In genomic region chr15:90046846-90047481, GRCh38 we compare ENCODE assay signal across 8 cellular contexts. TPM values are rescaled to one million over a fixed set of nuclear protein-coding genes. Genes with fewer than 3 reads are reported as not detected.
A peak's percentile ranks its signal among the peaks of the same experiment; 100 is the strongest.
DNase-seq lines count a peak whose midpoint lies in the region; ATAC-seq, FAIRE-seq and TF ChIP-seq lines count a peak whose summit lies in the region.

No MANE protein-coding gene starts in this region.

- H4K20me1 ChIP-seq in OCI-LY7 (ENCODE audit: insufficient read depth, low read length), result no peaks in the 10 kb centered on the region
- no peaks in the 10 kb centered on the region for H4K20me1 ChIP-seq in SK-N-SH (ENCODE audit: insufficient read depth)

- H3K9me2 ChIP-seq in OCI-LY7 (ENCODE audit: insufficient read depth, low read length) (no peaks in the 10 kb centered on the region), SK-N-SH (no peaks in the 10 kb centered on the region)

- FAIRE-seq in H54 (lab: Jason Lieb, UNC), result no peak

- H3K79me2 ChIP-seq in OCI-LY7 (ENCODE audit: insufficient read depth, low read depth, low read length) (no peaks in the 10 kb centered on the region), SK-N-SH (ENCODE audit: insufficient read depth) (no peaks in the 10 kb centered on the region)

- peaks cover 40% of the 10 kb centered on the region for H3K4me1 ChIP-seq in OCI-LY7 (ENCODE audit: insufficient read depth, low read length, poor library complexity, severe bottlenecking)
- peaks cover 40% of the 10 kb centered on the region for H3K4me1 ChIP-seq in lower lobe of right lung
- H3K4me1 ChIP-seq in SK-N-SH (ENCODE audit: control insufficient read depth in 1 of 2, insufficient read depth in 2 of 2, low read depth in 1 of 2, low read length in 1 of 2), result peaks cover 0 to 12% of the 10 kb centered on the region in 2 experiments; a peak in 1 of 4 replicates

- H3K9ac ChIP-seq in SK-N-SH, result no peak overlapping the region

- intact Hi-C loops in OCI-LY7 (cut with micrococcal nuclease; ENCODE audit: unreplicated experiment), result loop anchor here (1.0 kb wide), 1 partner anchor 12 kb away; no protein-coding TSS in a partner anchor
- intact Hi-C loops in lower lobe of right lung (cut with DNase I), result no loop called here

- H2AFZ ChIP-seq in OCI-LY7 (ENCODE audit: low read length) (peak overlapping the region; percentile 70), SK-N-SH (ENCODE audit: low read depth) (no peak overlapping the region)

- H3K4me3 ChIP-seq in OCI-LY7 (ENCODE audit: low read depth, low read length, poor library complexity, severe bottlenecking), result peak overlapping the region; percentile 50
- no peak overlapping the region for H3K4me3 ChIP-seq in lower lobe of right lung
- no peak overlapping the region for H3K4me3 ChIP-seq in SK-N-SH (ENCODE audit: low read depth in 2 of 2, low read length in 1 of 2)

- TF ChIP-seq POLR2A in H54 (IDR thresholded peaks at IDR 0.05; ENCODE audit: low read depth, low read length), result no peak

- DNase-seq in DMS53 (lab: John Stamatoyannopoulos, UW) (peak; percentile 96), OCI-LY7 (ENCODE audit: low spot score) (peak; percentile 85), lower lobe of right lung (peak; percentile 81), CD1c-positive myeloid dendritic cell (ENCODE audit: extremely low spot score) (no peak), SK-N-SH (no peak), H54 (ENCODE audit: insufficient read length, low spot score) (no peak)

- TF ChIP-seq EP300 in SK-N-SH (IDR thresholded peaks at IDR 0.05; ENCODE audit: borderline replicate concordance in 1 of 2, low read depth in 1 of 2, low read length in 1 of 2), result no peak

- H3K27ac ChIP-seq in OCI-LY7 (ENCODE audit: low read depth, low read length, poor library complexity, severe bottlenecking), result peak overlapping the region; percentile 77
- peak overlapping the region; percentile 78 for H3K27ac ChIP-seq in lower lobe of right lung
- H3K27ac ChIP-seq in SK-N-SH (ENCODE audit: low read depth in 2 of 2, low read length in 1 of 2), result no peak overlapping the region

- TF ChIP-seq CTCF in OCI-LY7 (conservative IDR thresholded peaks at IDR 0.05; ENCODE audit: low read length) (no peak), lower lobe of right lung (IDR thresholded peaks at IDR 0.05) (no peak), SK-N-SH (IDR thresholded peaks at IDR 0.05) (no peak)

- 87% methylated on average over 2 of the region's 14 CpGs for WGBS in SK-N-SH (ENCODE audit: low lambda C conversion rate)

- no peaks in the 10 kb centered on the region for H3F3A ChIP-seq in SK-N-SH (replicated peaks; ENCODE audit: insufficient read depth)

- ATAC-seq in GM21786 (IDR thresholded peaks at IDR 0.05; ENCODE audit: unreplicated experiment), result peak; percentile 74
- ATAC-seq in lower lobe of right lung, result peak; percentile 88 to 93
- no peak for ATAC-seq in GM21619 (IDR thresholded peaks at IDR 0.05; ENCODE audit: unreplicated experiment)

- POLR2A ChIA-PET in OCI-LY7 (lab: Charles Lee) (interaction anchor here (0.7 to 2.5 kb wide), 4 partner anchors 9 to 46 kb away, joined by 3 to 8 read pairs (median 4); no protein-coding TSS in a partner anchor), SK-N-SH (lab: Yijun Ruan, JAX) (no interaction called here)

- H3K27me3 ChIP-seq in lower lobe of right lung (ENCODE audit: low read depth) (no peaks in the 10 kb centered on the region), SK-N-SH (ENCODE audit: insufficient read depth) (no peaks in the 10 kb centered on the region)

- CTCF ChIA-PET in OCI-LY7 (lab: Charles Lee; ENCODE audit: unreplicated experiment) (interaction anchor here (0.6 to 1.2 kb wide), 2 partner anchors 56 to 154 kb away, joined by 3 read pairs; partner anchors contain the start of genes IDH2 and SEMA4B), SK-N-SH (lab: Yijun Ruan, JAX) (no interaction called here)

- H3K9me3 ChIP-seq in OCI-LY7 (ENCODE audit: low read length) (no peaks in the 10 kb centered on the region), lower lobe of right lung (no peaks in the 10 kb centered on the region), SK-N-SH (no peaks in the 10 kb centered on the region)

- peak overlapping the region; percentile 90 for H3K4me2 ChIP-seq in OCI-LY7 (ENCODE audit: low read length)
- H3K4me2 ChIP-seq in SK-N-SH, result no peak overlapping the region

- no TSS peak for BruUV-seq in OCI-LY7 (replicated peaks; lab: Mats Ljungman, UMichigan)

- TF ChIP-seq RAD21 in SK-N-SH (IDR thresholded peaks at IDR 0.05; ENCODE audit: low read length), result no peak

- H3K36me3 ChIP-seq in OCI-LY7 (ENCODE audit: insufficient read depth, low read length) (no peaks in the 10 kb centered on the region), lower lobe of right lung (no peaks in the 10 kb centered on the region), SK-N-SH (replicated peaks in 1 of 2; ENCODE audit: control insufficient read depth in 1 of 2, insufficient read depth in 2 of 2, low read length in 1 of 2) (no peaks in the 10 kb centered on the region)

TF ChIP-seq in SK-N-SH, 30 proteins besides CTCF, POLR2A, EP300 and RAD21 (continues in another document):
- no peak for TF ChIP-seq REST (IDR thresholded peaks at IDR 0.05; ENCODE audit: low read depth, low read length)
- TF ChIP-seq USF1 (IDR thresholded peaks at IDR 0.05; ENCODE audit: borderline replicate concordance, low read depth), result no peak
- TF ChIP-seq MXI1 (IDR thresholded peaks at IDR 0.05; ENCODE audit: low read depth, low read length), result no peak
- TF ChIP-seq IRF3 (IDR thresholded peaks at IDR 0.05; ENCODE audit: low read depth, low read length), result no peak
- no peak for TF ChIP-seq ZBTB33 (IDR thresholded peaks at IDR 0.05; ENCODE audit: borderline replicate concordance, low read depth)
- TF ChIP-seq SIN3A (IDR thresholded peaks at IDR 0.05; ENCODE audit: borderline replicate concordance, low read depth, low read length), result no peak
- no peak for TF ChIP-seq JUND (IDR thresholded peaks at IDR 0.05)

RNA-seq across cellular contexts. Expression of gene ZNF710, which starts 45.8 kb away (rescaled TPM):
- total RNA-seq in OCI-LY7 (2014; rRNA removed; shearing (Covaris generic)), result 8.6 and 13.8 TPM in 2 replicates
- total RNA-seq in OCI-LY7 (2022), result 19.0 and 21.9 TPM in 2 replicates
- total RNA-seq in lower lobe of right lung, result 50.7 TPM
- 2.4 and 2.7 TPM in 2 replicates for polyA plus RNA-seq in SK-N-SH (2012; rRNA removed)
- 2.0 and 2.1 TPM in 2 replicates for polyA plus RNA-seq in SK-N-SH (2012; cell fraction: cytosol; rRNA removed)
- 8.4 and 9.2 TPM in 2 replicates for polyA plus RNA-seq in SK-N-SH (2012; cell fraction: nucleus; rRNA removed)

RNA-seq across cellular contexts. Expression of gene IDH2, which starts 55.3 kb away (rescaled TPM):
- 204 and 220 TPM in 2 replicates for total RNA-seq in OCI-LY7 (2014; rRNA removed; shearing (Covaris generic))
- total RNA-seq in OCI-LY7 (2022) (216 and 224 TPM in 2 replicates), lower lobe of right lung (46.7 TPM)
- 24.7 and 25.2 TPM in 2 replicates for polyA plus RNA-seq in SK-N-SH (2012; rRNA removed)
- 12.0 and 19.2 TPM in 2 replicates for polyA plus RNA-seq in SK-N-SH (2012; cell fraction: cytosol; rRNA removed)
- 15.3 TPM in 2 replicates for polyA plus RNA-seq in SK-N-SH (2012; cell fraction: nucleus; rRNA removed)

Comparison
In these comparisons a context has a peak if more than half of its experiments do, and no peak if none do; other contexts are left out.
1. DNase-seq: peak in DMS53 (single experiment), OCI-LY7 (single experiment) and lower lobe of right lung (single experiment); none in CD1c-positive myeloid dendritic cell (single experiment), SK-N-SH (single experiment) and H54 (single experiment).
2. H3K27ac ChIP-seq: peak in OCI-LY7 (single experiment) and lower lobe of right lung (single experiment); none in SK-N-SH (0 of 2).